In the genomic region with DNA sequence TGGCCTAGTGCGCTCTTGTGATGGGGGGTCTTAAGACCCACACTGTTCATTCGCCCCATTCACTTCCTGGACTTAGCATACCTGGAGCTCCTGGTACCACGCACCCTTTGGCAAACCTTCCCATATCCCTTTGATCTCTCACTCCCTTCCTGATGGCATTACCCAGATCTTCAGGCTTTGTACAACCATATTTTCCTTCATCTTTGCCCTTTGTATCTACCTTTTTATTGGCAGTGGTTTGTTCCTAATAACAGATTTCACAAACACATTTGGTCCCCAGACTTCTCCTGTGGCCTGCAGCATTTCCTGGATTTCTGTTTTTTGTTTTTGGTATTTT, we compare ENCODE assay signal across 1 cellular context.
TF ChIP-seq lines count a peak whose summit lies in the region.

No MANE protein-coding gene starts in this region.

TF ChIP-seq in endothelial cell of umbilical vein, 7 proteins besides CTCF, POLR2A, EP300 and RAD21:
- no peak for TF ChIP-seq EZH2 (IDR thresholded peaks at IDR 0.05; ENCODE audit: borderline replicate concordance, low read depth, low read length, severe bottlenecking)
- no peak for TF ChIP-seq GATA2 (IDR thresholded peaks at IDR 0.05; ENCODE audit: insufficient read depth, insufficient read length, low read depth, low read length)
- TF ChIP-seq POLR2AphosphoS5 (IDR thresholded peaks at IDR 0.05; ENCODE audit: insufficient read depth, low read depth, low read length) = no peak
- TF ChIP-seq, protein P1, sequence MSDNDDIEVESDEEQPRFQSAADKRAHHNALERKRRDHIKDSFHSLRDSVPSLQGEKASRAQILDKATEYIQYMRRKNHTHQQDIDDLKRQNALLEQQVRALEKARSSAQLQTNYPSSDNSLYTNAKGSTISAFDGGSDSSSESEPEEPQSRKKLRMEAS (IDR thresholded peaks at IDR 0.05; ENCODE audit: insufficient read depth, insufficient read length) = no peak
- TF ChIP-seq MYC (IDR thresholded peaks at IDR 0.05; ENCODE audit: low read depth, low read length) = no peak
- TF ChIP-seq FOS (IDR thresholded peaks at IDR 0.05; ENCODE audit: borderline replicate concordance, insufficient read depth, low read length) = no peak
- TF ChIP-seq JUN (IDR thresholded peaks at IDR 0.05; ENCODE audit: borderline replicate concordance, insufficient read depth, insufficient read length, low read depth) = no peak
